ENCODE assay signal across 33 cellular contexts in genomic region chr14:40920380-40920779, GRCh38.
"Had no signal": no experiment of that assay in that cellular context is flagged by ENCODE, and none has a peak within 500 bp of the region (broad histone marks: within the 10 kb centered on the region; RNA-seq: fewer than 3 reads in every experiment).

No MANE protein-coding gene starts in this region.

- H3K9me3 ChIP-seq: adrenal gland, ascending aorta, body of pancreas had no signal

- H3K27me3 ChIP-seq: adrenal gland, ascending aorta, body of pancreas, brain microvascular endothelial cell, breast epithelium, cardiac muscle cell had no signal

- DNase-seq: activated effector memory CD4-positive, alpha-beta T cell treated with anti-CD3 and anti-CD28 coated beads, Interleukin-2, amount 50 U/mL, for 16 hours; activated effector memory CD4-positive, alpha-beta T cell treated with Interleukin-2 at 50 U/mL for 16 hours; activated gamma-delta T cell; activated gamma-delta T cell treated with Interleukin-2 at 50 U/mL for 16 hours; activated naive CD4-positive, alpha-beta T cell; activated naive CD4-positive, alpha-beta T cell treated with anti-CD3 and anti-CD28 coated beads for 36 hours; activated naive CD4-positive, alpha-beta T cell treated with anti-CD3 and anti-CD28 coated beads, Interleukin-2, amount 10 ng/mL, durations not matched to agents 7 days and 5 days; activated naive CD4-positive, alpha-beta T cell treated with anti-CD3 and anti-CD28 coated beads, Interleukin-2, amount 50 U/mL, for 16 hours; activated naive CD4-positive, alpha-beta T cell treated with Interleukin-2 at 50 U/mL for 16 hours; activated naive CD8-positive, alpha-beta T cell treated with anti-CD3 and anti-CD28 coated beads for 36 hours; activated naive CD8-positive, alpha-beta T cell treated with anti-CD3 and anti-CD28 coated beads, Interleukin-2, amount 10 ng/mL, durations not matched to agents 7 days and 5 days; activated naive CD8-positive, alpha-beta T cell treated with anti-CD3 and anti-CD28 coated beads, Interleukin-2, amount 50 U/mL, for 24 hours; activated T-cell treated with anti-CD3 and anti-CD28 coated beads, Interleukin-2, amount 50 U/mL, for 24 hours; activated T-cell treated with anti-CD3 and anti-CD28 coated beads, Interleukin-2, amount 50 U/mL, for 4 hours; activated T-cell treated with anti-CD3 and anti-CD28 coated beads, Interleukin-2, amount 50 U/mL, for 48 hours; activated T-cell treated with anti-CD3 and anti-CD28 coated beads, Interleukin-2, amount 50 U/mL, for 72 hours; adrenal gland; amniotic stem cell; amygdala; anterior cingulate cortex; aorta; body of pancreas; brain microvascular endothelial cell; caudate nucleus; central memory CD4-positive, alpha-beta T cell; cerebellar nuclear complex had no signal

- H3K27ac ChIP-seq: adrenal gland, ascending aorta, body of pancreas, brain microvascular endothelial cell, breast epithelium, cardiac muscle cell had no signal

- H3K4me1 ChIP-seq: adrenal gland, ascending aorta, body of pancreas, breast epithelium had no signal

- FAIRE-seq: astrocyte, bronchial epithelial cell had no signal

- H3K4me3 ChIP-seq: adrenal gland, ascending aorta, body of pancreas, breast epithelium, cardiac muscle cell had no signal

- ATAC-seq: activated naive CD4-positive, alpha-beta T cell treated with anti-CD3 and anti-CD28 coated beads, Interleukin-2, amount 50 U/mL, for 72 hours; activated naive CD8-positive, alpha-beta T cell treated with anti-CD3 and anti-CD28 coated beads, Interleukin-2, amount 50 U/mL, for 24 hours; activated T-cell treated with anti-CD3 and anti-CD28 coated beads, Interleukin-2, amount 50 U/mL, for 4 hours; activated T-cell treated with anti-CD3 and anti-CD28 coated beads, Interleukin-2, amount 50 U/mL, for 72 hours; activated T-helper 17 cell treated with anti-CD3 and anti-CD28 coated beads, Interleukin-2, amount 50 U/mL, for 72 hours; body of pancreas had no signal

- H3K36me3 ChIP-seq: adrenal gland, ascending aorta, brain microvascular endothelial cell, breast epithelium, cardiac muscle cell had no signal
